ENCODE assay signal across 24 cellular contexts in the genomic region with DNA sequence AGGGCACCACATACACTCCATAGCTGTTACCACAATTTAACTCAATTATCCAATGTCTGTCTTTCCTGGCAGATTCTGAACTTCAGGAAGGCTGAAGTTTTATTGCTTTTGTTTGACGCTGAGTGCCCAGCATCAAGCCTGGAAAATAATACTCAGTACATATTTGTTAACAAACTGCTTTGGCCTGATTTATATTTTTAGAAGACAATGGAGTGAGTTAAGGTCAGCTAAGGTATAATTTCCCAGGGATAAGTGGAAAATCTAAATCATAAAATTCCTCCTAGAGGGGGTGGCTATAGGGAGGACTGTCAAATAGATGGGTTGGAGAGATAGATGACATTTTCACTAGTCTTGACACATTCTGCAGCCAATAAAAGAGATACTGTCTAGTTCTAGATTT.
"Had no signal": no experiment of that assay in that cellular context is flagged by ENCODE, and none has a peak within 500 bp of the region (broad histone marks: within the 10 kb centered on the region; RNA-seq: fewer than 3 reads in every experiment).

No MANE protein-coding gene starts in this region.

- H3K36me3 Mint-ChIP-seq: T-cell had no signal

- H3K9me3 ChIP-seq: SK-N-SH had no signal

- H3K27ac Mint-ChIP-seq: IgD-negative memory B cell, T-cell had no signal

- H3K4me1 Mint-ChIP-seq: IgD-negative memory B cell, T-cell had no signal

- H3K9me2 ChIP-seq: SK-N-SH had no signal

- H3K9ac ChIP-seq: KMS-11, SK-N-SH had no signal

- H3K4me3 ChIP-seq: K562 had no signal

- H3K27me3 Mint-ChIP-seq: IgD-negative memory B cell had no signal

- H3K4me3 Mint-ChIP-seq: IgD-negative memory B cell, T-cell had no signal

- DNase-seq: Kasumi-1, MV-4-11, NCI-H1048, NCI-H1105, NCI-H146, NCI-H1694 treated with DMSO at 0.1 percent for 48 hours, NCI-H1930, NCI-H2107, NCI-H2171 treated with DMSO at 0.1 percent for 48 hours, NCI-H226, NCI-H446, NCI-H510A, NCI-H524 treated with DMSO at 0.1 percent for 48 hours, NCI-H82, SHP77, SK-N-SH, SW 1271, T-cell had no signal

- H3K4me2 ChIP-seq: KMS-11, SK-N-SH had no signal

- ATAC-seq: K562, Panc1, T-cell had no signal

- H3K27ac ChIP-seq: HL-60, KMS-11, RWPE1 had no signal
